ENCODE assay signal across 1 cellular context in the genomic region with DNA sequence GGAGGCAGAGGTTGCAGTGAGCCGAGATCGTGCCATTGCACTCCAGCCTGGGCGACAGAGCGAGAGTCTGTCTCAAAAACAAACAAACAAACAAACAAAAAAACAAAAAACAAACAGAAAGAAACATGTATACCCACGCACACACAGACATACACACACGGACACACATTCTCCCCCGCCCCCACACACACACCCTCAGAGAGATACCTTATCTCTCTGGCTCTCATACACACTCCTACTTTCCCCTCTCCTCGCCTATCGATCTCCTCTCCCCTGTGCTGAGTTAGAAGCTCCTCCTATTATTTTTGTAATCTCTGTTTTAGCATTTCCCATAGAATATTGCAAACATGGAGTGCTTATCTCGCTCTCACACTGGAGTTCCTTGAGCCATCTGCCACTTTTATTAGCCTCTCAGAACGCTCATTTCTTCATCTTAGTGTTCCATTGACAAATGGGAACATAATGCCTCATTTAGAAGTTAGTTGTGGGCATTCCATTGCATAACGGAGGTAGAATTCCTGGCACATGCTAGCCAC.
TF ChIP-seq lines count a peak whose summit lies in the region.

No MANE protein-coding gene starts in this region.

TF ChIP-seq in K562, 482 proteins besides CTCF, POLR2A, EP300 and RAD21 (continued from another document):
- TF ChIP-seq ZNF24 (IDR thresholded peaks at IDR 0.05) (peak; percentile 85), TCF3 (CRISPR knock-in tag; IDR thresholded peaks at IDR 0.05) (peak; percentile 87), HDAC2 (IDR thresholded peaks at IDR 0.05) (peak; percentile 89), EP400 (IDR thresholded peaks at IDR 0.05) (peak; percentile 54), SIN3B (IDR thresholded peaks at IDR 0.05; ENCODE audit: low read depth) (no peak), ZNF431 (CRISPR knock-in tag; IDR thresholded peaks at IDR 0.05) (no peak; the same call in 1 of the 2 replicates), DACH1 (IDR thresholded peaks at IDR 0.05; ENCODE audit: partially characterized antibody) (peak; percentile 76), ZNF766 (CRISPR knock-in tag; conservative IDR thresholded peaks at IDR 0.05) (0 out of 2 replicates have a peak, but pooled peaks have one; percentile 12), ZC3H8 (IDR thresholded peaks at IDR 0.05) (peak; percentile 24; the same call in 1 of the 2 replicates), ZBTB17 (CRISPR knock-in tag; IDR thresholded peaks at IDR 0.05) (no peak)
- TF ChIP-seq, protein P1, sequence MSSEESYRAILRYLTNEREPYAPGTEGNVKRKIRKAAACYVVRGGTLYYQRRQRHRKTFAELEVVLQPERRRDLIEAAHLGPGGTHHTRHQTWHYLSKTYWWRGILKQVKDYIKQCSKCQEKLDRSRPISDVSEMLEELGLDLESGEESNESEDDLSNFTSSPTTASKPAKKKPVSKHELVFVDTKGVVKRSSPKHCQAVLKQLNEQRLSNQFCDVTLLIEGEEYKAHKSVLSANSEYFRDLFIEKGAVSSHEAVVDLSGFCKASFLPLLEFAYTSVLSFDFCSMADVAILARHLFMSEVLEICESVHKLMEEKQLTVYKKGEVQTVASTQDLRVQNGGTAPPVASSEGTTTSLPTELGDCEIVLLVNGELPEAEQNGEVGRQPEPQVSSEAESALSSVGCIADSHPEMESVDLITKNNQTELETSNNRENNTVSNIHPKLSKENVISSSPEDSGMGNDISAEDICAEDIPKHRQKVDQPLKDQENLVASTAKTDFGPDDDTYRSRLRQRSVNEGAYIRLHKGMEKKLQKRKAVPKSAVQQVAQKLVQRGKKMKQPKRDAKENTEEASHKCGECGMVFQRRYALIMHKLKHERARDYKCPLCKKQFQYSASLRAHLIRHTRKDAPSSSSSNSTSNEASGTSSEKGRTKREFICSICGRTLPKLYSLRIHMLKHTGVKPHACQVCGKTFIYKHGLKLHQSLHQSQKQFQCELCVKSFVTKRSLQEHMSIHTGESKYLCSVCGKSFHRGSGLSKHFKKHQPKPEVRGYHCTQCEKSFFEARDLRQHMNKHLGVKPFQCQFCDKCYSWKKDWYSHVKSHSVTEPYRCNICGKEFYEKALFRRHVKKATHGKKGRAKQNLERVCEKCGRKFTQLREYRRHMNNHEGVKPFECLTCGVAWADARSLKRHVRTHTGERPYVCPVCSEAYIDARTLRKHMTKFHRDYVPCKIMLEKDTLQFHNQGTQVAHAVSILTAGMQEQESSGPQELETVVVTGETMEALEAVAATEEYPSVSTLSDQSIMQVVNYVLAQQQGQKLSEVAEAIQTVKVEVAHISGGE (CRISPR knock-in tag; IDR thresholded peaks at IDR 0.05): 0 out of 6 replicates have a peak, but pooled peaks of 1 of the 3 experiments have one; percentile 22
